Comparison of ENCODE assay signal across 32 cellular contexts in genomic region chr20:51666126-51666525, GRCh38.
"Had no signal": no experiment of that assay in that cellular context is flagged by ENCODE, and none has a peak within 500 bp of the region (broad histone marks: within the 10 kb centered on the region; RNA-seq: fewer than 3 reads in every experiment).

No MANE protein-coding gene starts in this region.

- FAIRE-seq: astrocyte, endometrium, small intestine had no signal

- H3K4me3 ChIP-seq: colonic mucosa, lung, mucosa of descending colon, sigmoid colon, stomach, thyroid gland, upper lobe of left lung had no signal

- H3K27ac ChIP-seq: brain microvascular endothelial cell, colonic mucosa, neutrophil, sigmoid colon, stomach, thyroid gland, upper lobe of left lung had no signal

- DNase-seq: activated CD4-positive, alpha-beta memory T cell treated with anti-CD3 and anti-CD28 coated beads, Interleukin-2, amount 10 ng/mL, durations not matched to agents 7 days and 5 days; activated CD4-positive, alpha-beta T cell treated with anti-CD3 and anti-CD28 coated beads for 1 hour; activated CD4-positive, alpha-beta T cell treated with anti-CD3 and anti-CD28 coated beads, Interleukin-2, amount 10 ng/mL, durations not matched to agents 7 days and 5 days; activated naive CD4-positive, alpha-beta T cell treated with anti-CD3 and anti-CD28 coated beads, Interleukin-2, amount 50 U/mL, for 16 hours; activated T-cell treated with anti-CD3 and anti-CD28 coated beads, Interleukin-2, amount 50 U/mL, for 4 hours; amniotic stem cell; brain microvascular endothelial cell; cerebellar nuclear complex; colonic mucosa; effector CD8-positive, alpha-beta T cell; erythroblast; head of caudate nucleus; hypothalamus; kidney glomerular epithelial cell; mucosa of descending colon; nephron progenitor cell; sigmoid colon; small intestine; stimulated activated CD4-positive, alpha-beta T cell treated with anti-CD3 and anti-CD28 coated beads, Interleukin-4, amount 100 ng/mL, for 4 hours; stimulated activated CD8-positive, alpha-beta memory T cell treated with anti-CD3 and anti-CD28 coated beads, Interleukin-4, amount 100 ng/mL, for 48 hours; stimulated activated naive B cell treated with anti-CD40 and anti-IgM and Interleukin-4, amounts not matched to agents 10 μg/mL and 1 μg/mL and 100 μg/mL, for 72 hours; stomach; T-helper 2 cell; thyroid gland; upper lobe of left lung had no signal

- H3K27me3 ChIP-seq: brain microvascular endothelial cell, colonic mucosa, neutrophil, sigmoid colon, stomach, thyroid gland, upper lobe of left lung had no signal

- H3K36me3 ChIP-seq: colonic mucosa had no signal

- H3K4me1 ChIP-seq: colonic mucosa, sigmoid colon, thyroid gland had no signal

- ATAC-seq: activated T-helper 17 cell treated with anti-CD3 and anti-CD28 coated beads, Interleukin-2, amount 50 U/mL, for 72 hours; left lobe of liver; stimulated activated naive B cell treated with anti-CD40 and anti-IgM and Interleukin-4, amounts not matched to agents 10 μg/mL and 1 μg/mL and 100 μg/mL, for 72 hours; WTC11 had no signal

- H3K9me3 ChIP-seq: colonic mucosa, mucosa of descending colon, neutrophil, sigmoid colon, stomach, thyroid gland, upper lobe of left lung had no signal
